10 cellular contexts compared by ENCODE assay signal in the genomic region with DNA sequence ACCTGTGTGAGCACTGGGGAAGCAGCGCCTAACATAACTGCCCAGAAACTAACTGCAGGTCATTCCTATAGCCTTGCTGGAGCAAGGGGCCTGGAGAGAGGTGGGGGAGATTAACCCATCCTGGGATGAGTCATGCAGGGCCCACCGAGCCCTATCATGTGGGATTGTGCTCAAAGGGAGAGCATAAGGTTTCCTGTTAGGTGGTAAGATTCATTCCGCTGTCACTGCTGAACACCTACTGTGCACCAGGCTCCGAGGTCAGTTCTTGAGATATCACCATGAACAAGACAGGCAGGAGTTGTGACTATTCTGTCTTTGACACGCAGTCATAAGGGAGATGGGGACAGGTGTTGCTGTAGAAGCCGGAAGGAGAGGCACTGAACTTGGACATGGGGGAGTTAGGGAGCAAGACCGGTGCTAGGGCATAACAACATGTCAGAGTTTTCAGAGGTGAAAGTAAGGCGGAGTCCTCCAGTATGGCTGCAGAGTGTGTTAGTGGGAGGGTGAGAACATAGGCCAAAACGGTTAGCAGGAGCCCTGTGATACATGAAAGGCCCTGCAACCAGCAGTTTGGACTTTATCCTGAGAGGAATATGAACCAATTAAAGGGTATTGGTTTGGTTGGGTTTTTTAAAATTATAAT. TPM values are rescaled to one million over a fixed set of nuclear protein-coding genes. Genes with fewer than 3 reads are reported as not detected.
A peak's percentile ranks its signal among the peaks of the same experiment; 100 is the strongest.
DNase-seq lines count a peak whose midpoint lies in the region; ATAC-seq and TF ChIP-seq lines count a peak whose summit lies in the region.
"Had no signal": no experiment of that assay in that cellular context is flagged by ENCODE, and none has a peak within 500 bp of the region (broad histone marks: within the 10 kb centered on the region; RNA-seq: fewer than 3 reads in every experiment).

No MANE protein-coding gene starts in this region.

- TF ChIP-seq CTCF in H9 (conservative IDR thresholded peaks at IDR 0.05) (no peak), PC-3 (conservative IDR thresholded peaks at IDR 0.05; ENCODE audit: low read depth, low read length) (no peak), chondrocyte (IDR thresholded peaks at IDR 0.05) (no peak), neural progenitor cell (IDR thresholded peaks at IDR 0.05) (no peak)

- H2BK20ac ChIP-seq in H9 (ENCODE audit: low read depth, low read length, poor library complexity, severe bottlenecking), result no peak overlapping the region

- H3K36me3 Mint-ChIP-seq in H9 (ENCODE audit: insufficient read depth in 1 of 3, low read depth in 3 of 3) (peaks cover 10 to 27% (median 12%) of the 10 kb centered on the region in 3 experiments; a peak in 6 of 7 replicates), chondrocyte (ENCODE audit: low read depth) (peaks cover 4% of the 10 kb centered on the region), neural progenitor cell (peaks cover 5% of the 10 kb centered on the region)

- no peaks in the 10 kb centered on the region for H3K27me3 ChIP-seq in H9 (ENCODE audit: insufficient read depth, low read length)
- H3K27me3 ChIP-seq in PC-3 (ENCODE audit: low read length), result no peaks in the 10 kb centered on the region
- no peaks in the 10 kb centered on the region for H3K27me3 ChIP-seq in neural progenitor cell
- H3K27me3 ChIP-seq: spleen had no signal

- H3F3A ChIP-seq in PC-3 (ENCODE audit: low read length, unreplicated experiment) (no peaks in the 10 kb centered on the region), neural progenitor cell (ENCODE audit: low read depth) (peaks cover 8% of the 10 kb centered on the region)

- H2AK5ac ChIP-seq in H9 (ENCODE audit: insufficient read length, low read length), result no peak overlapping the region

- H3K9me2 ChIP-seq in PC-3 (replicated peaks; ENCODE audit: low read length), result no peaks in the 10 kb centered on the region

- no peak overlapping the region for H3T11ph ChIP-seq in H9 (ENCODE audit: low read length)

- H3K27ac ChIP-seq in H9 (ENCODE audit: insufficient read length, low read depth, low read length) (no peak overlapping the region), PC-3 (ENCODE audit: low read length) (no peak overlapping the region), neural progenitor cell (no peak overlapping the region)
- H3K27ac ChIP-seq: spleen had no signal

- H3K4me3 ChIP-seq in PC-3 (ENCODE audit: low read length) (peak overlapping the region; percentile 73; the same call in 1 of the 2 replicates), neural progenitor cell (no peak overlapping the region)

- H3K9me3 ChIP-seq in H9 (ENCODE audit: control insufficient read depth, low read depth, low read length), result no peaks in the 10 kb centered on the region
- no peaks in the 10 kb centered on the region for H3K9me3 ChIP-seq in PC-3 (ENCODE audit: low read length)
- H3K9me3 ChIP-seq in neural progenitor cell (ENCODE audit: low read depth), result no peaks in the 10 kb centered on the region
- H3K9me3 ChIP-seq: spleen had no signal

- H3K4me3 Mint-ChIP-seq in H9 (peak overlapping the region; percentile 98; a peak in 4 of 5 replicates), chondrocyte (ENCODE audit: unreplicated experiment) (no peak overlapping the region), neural progenitor cell (peak overlapping the region; percentile 99)

- H4K20me1 ChIP-seq in H9 (ENCODE audit: control insufficient read depth, insufficient read depth, insufficient read length) (no peaks in the 10 kb centered on the region), PC-3 (ENCODE audit: low read length) (peaks cover 44% of the 10 kb centered on the region), neural progenitor cell (ENCODE audit: low read depth) (peaks cover 49% of the 10 kb centered on the region)

- WGBS in H9 (ENCODE audit: extremely low coverage, insufficient read length, low lambda C conversion rate), result no CpG with 5 or more reads among the region's 9 CpGs

- CTCF ChIA-PET in PC-3 (lab: Charles Lee), result no interaction called here

- H3K9ac ChIP-seq in H9 (ENCODE audit: extremely low read depth, insufficient read length, low read length), result no peak overlapping the region
- H3K9ac ChIP-seq in PC-3 (ENCODE audit: low read length), result no peak overlapping the region
- no peak overlapping the region for H3K9ac ChIP-seq in neural progenitor cell

- H3K27me3 Mint-ChIP-seq in H9 (ENCODE audit: low read depth) (peaks cover 2% of the 10 kb centered on the region; the same call in 1 of the 2 replicates), chondrocyte (ENCODE audit: low read depth) (no peaks in the 10 kb centered on the region), neural progenitor cell (ENCODE audit: insufficient read depth, low read depth) (peaks cover 2% of the 10 kb centered on the region)

- H3K27ac Mint-ChIP-seq in H9, result peak overlapping the region in 1 of 3 experiments; percentile 22; a peak in 3 of 7 replicates
- H3K27ac Mint-ChIP-seq in chondrocyte (ENCODE audit: unreplicated experiment), result peak overlapping the region; percentile 28
- no peak overlapping the region for H3K27ac Mint-ChIP-seq in neural progenitor cell

- H2BK5ac ChIP-seq in H9 (ENCODE audit: insufficient read length, low read length), result peak overlapping the region; percentile 12

- H3K4me1 ChIP-seq in H9 (ENCODE audit: insufficient read depth, low read length), result no peaks in the 10 kb centered on the region
- H3K4me1 ChIP-seq in PC-3 (ENCODE audit: insufficient read depth, low read length), result peaks cover 23% of the 10 kb centered on the region
- H3K4me1 ChIP-seq in neural progenitor cell, result no peaks in the 10 kb centered on the region

- H2BK120ac ChIP-seq in H9 (ENCODE audit: low read depth, low read length, poor library complexity, severe bottlenecking), result no peak overlapping the region

- H3K23me2 ChIP-seq in H9 (ENCODE audit: insufficient read length, low read depth, low read length, poor library complexity, severe bottlenecking), result peaks cover 2% of the 10 kb centered on the region

- H3K4ac ChIP-seq in H9 (ENCODE audit: low read depth, low read length), result no peak overlapping the region

- H4K5ac ChIP-seq in H9 (ENCODE audit: insufficient read length, low read depth, low read length), result no peak overlapping the region

- H2AFZ ChIP-seq in H9 (ENCODE audit: low read length) (no peak overlapping the region), PC-3 (ENCODE audit: low read length) (no peak overlapping the region), neural progenitor cell (replicated peaks) (no peak overlapping the region)

- no peak overlapping the region for H3K18ac ChIP-seq in H9 (ENCODE audit: insufficient read length, low read depth, low read length)

- intact Hi-C loops in PC-3 (cut with micrococcal nuclease), result loop anchor here (10.0 kb wide), 2 partner anchors 261 to 1251 kb away; a partner anchor contains a TSS

- H3K36me3 ChIP-seq in PC-3 (ENCODE audit: low read depth, low read length) (peaks cover 13% of the 10 kb centered on the region), neural progenitor cell (no peaks in the 10 kb centered on the region)

- no peak overlapping the region for H3K56ac ChIP-seq in H9 (ENCODE audit: insufficient read length, low read depth, low read length)

- H3K9me3 Mint-ChIP-seq in H9 (no peaks in the 10 kb centered on the region), chondrocyte (ENCODE audit: low read depth) (no peaks in the 10 kb centered on the region), neural progenitor cell (no peaks in the 10 kb centered on the region)

- DNase-seq in H9, result no peak
- DNase-seq in PC-3, result no peak
- DNase-seq in chondrocyte (ENCODE audit: low spot score), result no peak
- DNase-seq in neural progenitor cell (ENCODE audit: low spot score), result no peak
- DNase-seq in cerebellum (ENCODE audit: low spot score), result no peak
- DNase-seq in hypothalamus (lab: John Stamatoyannopoulos, UW), result no peak
- no peak for DNase-seq in GF-D8 (lab: John Stamatoyannopoulos, UW)
- DNase-seq: HCEC 1CT, spleen had no signal

- peak overlapping the region; percentile 21 for H3K4me2 ChIP-seq in H9 (ENCODE audit: insufficient read depth, insufficient read length, low read length)
- peak overlapping the region; percentile 96 for H3K4me2 ChIP-seq in PC-3 (ENCODE audit: low read length)
- no peak overlapping the region for H3K4me2 ChIP-seq in neural progenitor cell

- H3K4me1 Mint-ChIP-seq in H9 (peaks cover 17 to 33% of the 10 kb centered on the region in 2 experiments), chondrocyte (ENCODE audit: low read depth) (peaks cover 30% of the 10 kb centered on the region), neural progenitor cell (peaks cover 14% of the 10 kb centered on the region)

- POLR2A ChIA-PET in PC-3 (lab: Charles Lee; ENCODE audit: unreplicated experiment), result no interaction called here

- H3K79me2 ChIP-seq in H9 (ENCODE audit: insufficient read depth, low read length), result peaks cover 28% of the 10 kb centered on the region; the same call in 1 of the 2 replicates
- H3K79me2 ChIP-seq in PC-3 (ENCODE audit: low read length), result peaks cover 58% of the 10 kb centered on the region
- peaks cover 68% of the 10 kb centered on the region for H3K79me2 ChIP-seq in neural progenitor cell (ENCODE audit: low read depth)

- no peak overlapping the region for H2BK12ac ChIP-seq in H9 (ENCODE audit: insufficient read length, low read depth, low read length)

- H3K79me1 ChIP-seq in H9 (ENCODE audit: insufficient read depth, low read depth, low read length, poor library complexity, severe bottlenecking), result peaks cover 7% of the 10 kb centered on the region

- no peak overlapping the region for H4K8ac ChIP-seq in H9 (replicated peaks; ENCODE audit: insufficient read length, low read depth, low read length)

- H3K14ac ChIP-seq in H9 (ENCODE audit: insufficient read depth, low read length), result no peak overlapping the region

- no peak overlapping the region for H2BK15ac ChIP-seq in H9 (ENCODE audit: low read depth, low read length)

- no peak overlapping the region for H3K23ac ChIP-seq in H9 (ENCODE audit: insufficient read length, low read depth, low read length)

- no peak overlapping the region for H4K91ac ChIP-seq in H9 (ENCODE audit: insufficient read length, low read depth, low read length)

- no TSS peak for BruUV-seq in PC-3 (replicated peaks; lab: Mats Ljungman, UMichigan)

- no peak for ATAC-seq in PC-3

RNA-seq across cellular contexts. Expression of a gene that starts 2.4 kb away (rescaled TPM):
- 47.9 and 48.2 TPM in 2 replicates for total RNA-seq in H9 (2021)
- total RNA-seq in PC-3 (2014; rRNA removed), result 29.7 and 32.0 TPM in 2 replicates
- 26.3 to 29.5 TPM (median 26.5 TPM) in 3 replicates for total RNA-seq in chondrocyte
- 19.3 and 26.6 TPM in 2 replicates for total RNA-seq in neural progenitor cell (ENCODE audit: low replicate concordance)
- total RNA-seq in cerebellum, result 11.4 TPM

RNA-seq across cellular contexts. Expression of a gene that starts 20.9 kb away (rescaled TPM):
- total RNA-seq in H9 (2021) (2,077 and 2,145 TPM in 2 replicates), PC-3 (2014; rRNA removed) (2,286 and 2,722 TPM in 2 replicates), chondrocyte (714 to 870 TPM (median 723 TPM) in 3 replicates), neural progenitor cell (ENCODE audit: low replicate concordance) (2,504 and 2,714 TPM in 2 replicates), cerebellum (731 TPM)

RNA-seq across cellular contexts. Expression of a gene that starts 56.1 kb away (rescaled TPM):
- total RNA-seq in H9 (2021) (0.31 and 0.64 TPM in 2 replicates), PC-3 (2014; rRNA removed) (not detected in 2 replicates), chondrocyte (not detected in 3 replicates), neural progenitor cell (ENCODE audit: low replicate concordance) (not detected in 2 replicates), cerebellum (not detected)
- total RNA-seq: glomerular endothelial cell had no signal
